ENCODE assay signal across 1 cellular context in genomic region chr12:14910090-14910915, GRCh38.
TF ChIP-seq lines count a peak whose summit lies in the region.

No MANE protein-coding gene starts in this region.

TF ChIP-seq in WTC11, 78 proteins besides CTCF, POLR2A, EP300 and RAD21:
- TF ChIP-seq SP1 (CRISPR knock-in tag; conservative IDR thresholded peaks at IDR 0.05) (no peak), ZNF232 (CRISPR knock-in tag; IDR thresholded peaks at IDR 0.05) (no peak), ZNF138 (CRISPR knock-in tag; conservative IDR thresholded peaks at IDR 0.05) (no peak), HMGA2 (CRISPR knock-in tag; IDR thresholded peaks at IDR 0.05) (no peak), ZNF423 (CRISPR knock-in tag; IDR thresholded peaks at IDR 0.05) (no peak), ZNF219 (CRISPR knock-in tag; IDR thresholded peaks at IDR 0.05; ENCODE audit: borderline replicate concordance) (no peak)
- TF ChIP-seq, protein P1, sequence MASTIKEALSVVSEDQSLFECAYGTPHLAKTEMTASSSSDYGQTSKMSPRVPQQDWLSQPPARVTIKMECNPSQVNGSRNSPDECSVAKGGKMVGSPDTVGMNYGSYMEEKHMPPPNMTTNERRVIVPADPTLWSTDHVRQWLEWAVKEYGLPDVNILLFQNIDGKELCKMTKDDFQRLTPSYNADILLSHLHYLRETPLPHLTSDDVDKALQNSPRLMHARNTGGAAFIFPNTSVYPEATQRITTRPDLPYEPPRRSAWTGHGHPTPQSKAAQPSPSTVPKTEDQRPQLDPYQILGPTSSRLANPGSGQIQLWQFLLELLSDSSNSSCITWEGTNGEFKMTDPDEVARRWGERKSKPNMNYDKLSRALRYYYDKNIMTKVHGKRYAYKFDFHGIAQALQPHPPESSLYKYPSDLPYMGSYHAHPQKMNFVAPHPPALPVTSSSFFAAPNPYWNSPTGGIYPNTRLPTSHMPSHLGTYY (CRISPR knock-in tag; IDR thresholded peaks at IDR 0.05) = no peak
- TF ChIP-seq, protein P2, sequence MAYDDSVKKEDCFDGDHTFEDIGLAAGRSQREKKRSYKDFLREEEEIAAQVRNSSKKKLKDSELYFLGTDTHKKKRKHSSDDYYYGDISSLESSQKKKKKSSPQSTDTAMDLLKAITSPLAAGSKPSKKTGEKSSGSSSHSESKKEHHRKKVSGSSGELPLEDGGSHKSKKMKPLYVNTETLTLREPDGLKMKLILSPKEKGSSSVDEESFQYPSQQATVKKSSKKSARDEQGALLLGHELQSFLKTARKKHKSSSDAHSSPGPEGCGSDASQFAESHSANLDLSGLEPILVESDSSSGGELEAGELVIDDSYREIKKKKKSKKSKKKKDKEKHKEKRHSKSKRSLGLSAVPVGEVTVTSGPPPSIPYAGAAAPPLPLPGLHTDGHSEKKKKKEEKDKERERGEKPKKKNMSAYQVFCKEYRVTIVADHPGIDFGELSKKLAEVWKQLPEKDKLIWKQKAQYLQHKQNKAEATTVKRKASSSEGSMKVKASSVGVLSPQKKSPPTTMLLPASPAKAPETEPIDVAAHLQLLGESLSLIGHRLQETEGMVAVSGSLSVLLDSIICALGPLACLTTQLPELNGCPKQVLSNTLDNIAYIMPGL (CRISPR knock-in tag; IDR thresholded peaks at IDR 0.05) = no peak
